ENCODE assay signal across 32 cellular contexts in the genomic region with DNA sequence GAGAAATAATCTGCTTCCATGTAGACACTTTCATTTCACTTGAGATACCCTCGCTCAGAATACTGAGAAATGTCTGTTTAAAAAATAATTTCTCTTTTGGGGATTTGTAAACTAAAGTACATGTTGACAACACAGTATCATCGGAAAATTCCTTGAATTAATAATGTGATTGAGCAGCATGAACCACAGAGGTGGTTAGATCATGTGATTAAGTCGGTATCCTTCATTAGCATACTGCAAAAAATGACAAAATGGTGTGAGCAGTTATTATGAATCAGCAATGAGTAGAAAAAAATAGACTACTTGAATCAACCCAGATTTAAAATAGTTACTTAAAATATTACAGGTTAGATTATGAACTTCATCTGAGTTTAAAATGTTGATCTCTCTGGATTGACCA.
"Had no signal": no experiment of that assay in that cellular context is flagged by ENCODE, and none has a peak within 500 bp of the region (broad histone marks: within the 10 kb centered on the region; RNA-seq: fewer than 3 reads in every experiment).

No MANE protein-coding gene starts in this region.

- H3K4me2 ChIP-seq: smooth muscle cell had no signal

- H3K9ac ChIP-seq: parathyroid adenoma had no signal

- H3K4me1 ChIP-seq: parathyroid adenoma, psoas muscle, right lobe of liver, spleen, suprapubic skin, testis, tibial artery, transverse colon, upper lobe of right lung, uterus had no signal

- H3K9me3 Mint-ChIP-seq: naive thymus-derived CD8-positive, alpha-beta T cell; natural killer cell treated with Interleukin-12 subunit alpha and Interleukin-12 subunit beta and Interleukin-15 and Interleukin-18, amount 100 ng/mL, for 72 hours; stimulated activated memory B cell treated with anti-CD40 and anti-IgM and Interleukin-4, amounts not matched to agents 10 μg/mL and 1 μg/mL and 100 μg/mL, for 72 hours; stimulated activated naive CD8-positive, alpha-beta T cell treated with anti-CD3 and anti-CD28 coated beads, Interleukin-15, amount 100 ng/mL, for 72 hours; type B pancreatic cell had no signal

- H3K27ac Mint-ChIP-seq: naive thymus-derived CD8-positive, alpha-beta T cell; natural killer cell treated with Interleukin-12 subunit alpha and Interleukin-12 subunit beta and Interleukin-15 and Interleukin-18, amount 100 ng/mL, for 72 hours; nephron progenitor cell; progenitor cell of endocrine pancreas; stimulated activated memory B cell treated with anti-CD40 and anti-IgM and Interleukin-4, amounts not matched to agents 10 μg/mL and 1 μg/mL and 100 μg/mL, for 72 hours; stimulated activated naive CD8-positive, alpha-beta T cell treated with anti-CD3 and anti-CD28 coated beads, Interleukin-15, amount 100 ng/mL, for 72 hours; type B pancreatic cell had no signal

- H3K4me1 Mint-ChIP-seq: naive thymus-derived CD8-positive, alpha-beta T cell; nephron progenitor cell; neural crest cell; stimulated activated memory B cell treated with anti-CD40 and anti-IgM and Interleukin-4, amounts not matched to agents 10 μg/mL and 1 μg/mL and 100 μg/mL, for 72 hours; stimulated activated naive CD8-positive, alpha-beta T cell treated with anti-CD3 and anti-CD28 coated beads, Interleukin-15, amount 100 ng/mL, for 72 hours had no signal

- H3K27ac ChIP-seq: neutrophil, parathyroid adenoma, psoas muscle, right lobe of liver, skin epidermis, spleen, suprapubic skin, testis, tibial artery, transverse colon, upper lobe of right lung, uterus had no signal

- DNase-seq: naive thymus-derived CD8-positive, alpha-beta T cell; nephron progenitor cell; nucleus accumbens; posterior cingulate gyrus; psoas muscle; right cardiac atrium; right lobe of liver; spleen; stimulated activated CD4-positive, alpha-beta T cell treated with anti-CD3 and anti-CD28 coated beads, Interleukin-12 subunit alpha, Interleukin-12 subunit beta, amount 100 ng/mL, for 4 hours; stimulated activated CD4-positive, alpha-beta T cell treated with anti-CD3 and anti-CD28 coated beads, Interleukin-1b, Interleukin-23, amount 100 ng/mL, for 48 hours; stimulated activated CD4-positive, alpha-beta T cell treated with anti-CD3 and anti-CD28 coated beads, Interleukin-4, amount 100 ng/mL, for 1 hour; stimulated activated CD4-positive, alpha-beta T cell treated with anti-CD3 and anti-CD28 coated beads, Interleukin-4, amount 100 ng/mL, for 4 hours; stimulated activated CD8-positive, alpha-beta memory T cell treated with anti-CD3 and anti-CD28 coated beads, Interleukin-4, amount 100 ng/mL, for 48 hours; stimulated activated naive CD4-positive, alpha-beta T cell; stimulated activated naive CD8-positive, alpha-beta T cell treated with anti-CD3 and anti-CD28 coated beads, Interleukin-15, amount 100 ng/mL, for 72 hours; stimulated activated naive CD8-positive, alpha-beta T cell treated with anti-CD3 and anti-CD28 coated beads, Interleukin-15, Interleukin-2, amounts not matched to agents 100 U/mL and 50 U/mL, for 24 hours; substantia nigra; testis; tibial artery; transverse colon; upper lobe of right lung; uterus had no signal

- H3K4me3 ChIP-seq: psoas muscle, right lobe of liver, skin epidermis, smooth muscle cell, spleen, suprapubic skin, testis, tibial artery, transverse colon, upper lobe of right lung, uterus had no signal

- H3K79me2 ChIP-seq: parathyroid adenoma had no signal

- H3K27me3 Mint-ChIP-seq: naive thymus-derived CD8-positive, alpha-beta T cell; natural killer cell treated with Interleukin-12 subunit alpha and Interleukin-12 subunit beta and Interleukin-15 and Interleukin-18, amount 100 ng/mL, for 72 hours; progenitor cell of endocrine pancreas; stimulated activated memory B cell treated with anti-CD40 and anti-IgM and Interleukin-4, amounts not matched to agents 10 μg/mL and 1 μg/mL and 100 μg/mL, for 72 hours; stimulated activated naive CD8-positive, alpha-beta T cell treated with anti-CD3 and anti-CD28 coated beads, Interleukin-15, amount 100 ng/mL, for 72 hours; type B pancreatic cell had no signal

- H2AFZ ChIP-seq: parathyroid adenoma had no signal

- H3K27me3 ChIP-seq: neutrophil, right lobe of liver, spleen, suprapubic skin, testis, tibial artery, transverse colon, upper lobe of right lung, uterus had no signal

- H3K4me3 Mint-ChIP-seq: naive thymus-derived CD8-positive, alpha-beta T cell; natural killer cell treated with Interleukin-12 subunit alpha and Interleukin-12 subunit beta and Interleukin-15 and Interleukin-18, amount 100 ng/mL, for 72 hours; nephron progenitor cell; neural crest cell; stimulated activated memory B cell treated with anti-CD40 and anti-IgM and Interleukin-4, amounts not matched to agents 10 μg/mL and 1 μg/mL and 100 μg/mL, for 72 hours; stimulated activated naive CD8-positive, alpha-beta T cell treated with anti-CD3 and anti-CD28 coated beads, Interleukin-15, amount 100 ng/mL, for 72 hours; type B pancreatic cell had no signal

- ATAC-seq: naive thymus-derived CD8-positive, alpha-beta T cell; natural killer cell treated with Interleukin-12 subunit alpha and Interleukin-12 subunit beta and Interleukin-15 and Interleukin-18, amount 100 ng/mL, for 72 hours; psoas muscle; right cardiac atrium; right lobe of liver; stimulated activated memory B cell treated with anti-CD40 and anti-IgM and Interleukin-4, amounts not matched to agents 10 μg/mL and 1 μg/mL and 100 μg/mL, for 72 hours; stimulated activated naive CD8-positive, alpha-beta T cell treated with anti-CD3 and anti-CD28 coated beads, Interleukin-15, amount 100 ng/mL, for 72 hours; stimulated activated naive CD8-positive, alpha-beta T cell treated with anti-CD3 and anti-CD28 coated beads, Interleukin-15, Interleukin-2, amounts not matched to agents 100 U/mL and 50 U/mL, for 24 hours; upper lobe of right lung had no signal

- H3K9me3 ChIP-seq: neutrophil, psoas muscle, right lobe of liver, spleen, suprapubic skin, testis, tibial artery, transverse colon, upper lobe of right lung, uterus had no signal

- H3K36me3 ChIP-seq: neutrophil, transverse colon, uterus had no signal
